Comparison of ENCODE assay signal across 14 cellular contexts in the genomic region with DNA sequence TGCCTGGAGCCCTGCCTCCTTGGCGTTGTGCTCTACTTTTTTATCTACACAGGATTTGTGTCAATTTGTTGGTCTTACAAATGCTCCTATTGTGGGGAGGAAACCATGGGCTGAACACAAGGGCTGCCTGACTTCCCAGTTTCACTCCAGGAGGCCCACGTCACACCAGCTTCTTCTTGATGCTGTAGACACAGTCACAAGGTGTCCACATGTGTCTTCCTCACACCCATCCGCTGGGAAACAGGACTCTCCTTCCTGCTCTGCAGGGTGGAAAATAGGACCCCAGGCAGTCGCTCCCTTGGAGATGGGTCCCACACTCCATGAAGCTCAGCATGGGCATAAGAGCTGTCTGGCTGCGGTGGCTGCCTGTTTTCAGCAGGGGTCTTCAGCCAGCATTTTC.
DNase-seq lines count a peak whose midpoint lies in the region; TF ChIP-seq lines count a peak whose summit lies in the region.
"Had no signal": no experiment of that assay in that cellular context is flagged by ENCODE, and none has a peak within 500 bp of the region (broad histone marks: within the 10 kb centered on the region; RNA-seq: fewer than 3 reads in every experiment).

No MANE protein-coding gene starts in this region.

- H3K36me3 ChIP-seq in GM23248 (ENCODE audit: low read depth) (no peaks in the 10 kb centered on the region), hepatocyte (replicated peaks; ENCODE audit: insufficient read depth, low read depth) (no peaks in the 10 kb centered on the region), skeletal muscle satellite cell (ENCODE audit: insufficient read depth, low read length) (no peaks in the 10 kb centered on the region), WERI-Rb-1 (no peaks in the 10 kb centered on the region)
- H3K36me3 ChIP-seq: BE2C, vagina had no signal

- no peak for TF ChIP-seq CTCF in hepatocyte (IDR thresholded peaks at IDR 0.05; ENCODE audit: poor library complexity)
- no peak for TF ChIP-seq CTCF in WERI-Rb-1 (IDR thresholded peaks at IDR 0.05; ENCODE audit: low read depth, low read length)

- peak overlapping the region; percentile 60 for H3K4me2 ChIP-seq in GM23248 (ENCODE audit: unreplicated experiment)
- peak overlapping the region; percentile 28 for H3K4me2 ChIP-seq in hepatocyte
- peak overlapping the region; percentile 65 for H3K4me2 ChIP-seq in skeletal muscle satellite cell (ENCODE audit: low read length)

- H3K27me3 ChIP-seq in GM23248 (replicated peaks; ENCODE audit: insufficient read depth) (no peaks in the 10 kb centered on the region), hepatocyte (no peaks in the 10 kb centered on the region), skeletal muscle satellite cell (ENCODE audit: control insufficient read depth, insufficient read depth, low read length) (no peaks in the 10 kb centered on the region), WERI-Rb-1 (ENCODE audit: insufficient read depth, low read depth, severe bottlenecking) (no peaks in the 10 kb centered on the region)
- H3K27me3 ChIP-seq: BE2C, vagina had no signal

- in situ Hi-C loops in GM23248 (cut with MboI) = no loop called here

- H3K4me3 ChIP-seq in GM23248 (peak overlapping the region; percentile 40; the same call in 1 of the 2 replicates), hepatocyte (no peak overlapping the region), skeletal muscle satellite cell (ENCODE audit: low read length) (peak overlapping the region; percentile 40), WERI-Rb-1 (ENCODE audit: low read depth, low read length) (no peak overlapping the region)

- DNase-seq in GM23248 = peak; percentile 38
- DNase-seq in caudate nucleus (lab: John Stamatoyannopoulos, UW) = peak in 1 of 61 donors; percentile 21
- no peak for DNase-seq in hepatocyte (ENCODE audit: low spot score)
- no peak for DNase-seq in COR-L47 (lab: John Stamatoyannopoulos, UW)
- DNase-seq in HuH-7 (ENCODE audit: low spot score) = no peak
- no peak for DNase-seq in WERI-Rb-1
- no peak for DNase-seq in NCI-H748 treated with DMSO at 0.1 percent for 48 hours (lab: John Stamatoyannopoulos, UW)
- DNase-seq: activated CD8-positive, alpha-beta T cell treated with anti-CD3 and anti-CD28 coated beads for 36 hours; BE2C; naive thymus-derived CD8-positive, alpha-beta T cell; NCI-H1417 treated with DMSO at 0.1 percent for 48 hours; T-helper 9 cell had no signal

- H3F3A ChIP-seq in GM23248 (ENCODE audit: insufficient read depth) = no peaks in the 10 kb centered on the region

- H3K27ac ChIP-seq in GM23248 (no peak overlapping the region), caudate nucleus (ENCODE audit: low read depth, low read length) (peak overlapping the region; percentile 67), hepatocyte (no peak overlapping the region), WERI-Rb-1 (no peak overlapping the region)
- H3K27ac ChIP-seq: vagina had no signal

- H3K79me2 ChIP-seq in GM23248 (ENCODE audit: insufficient read depth) (no peaks in the 10 kb centered on the region), hepatocyte (no peaks in the 10 kb centered on the region)

- H3K9me3 ChIP-seq in GM23248 (ENCODE audit: low read depth) (no peaks in the 10 kb centered on the region), hepatocyte (ENCODE audit: low read depth) (no peaks in the 10 kb centered on the region), skeletal muscle satellite cell (replicated peaks; ENCODE audit: low read length) (no peaks in the 10 kb centered on the region), WERI-Rb-1 (ENCODE audit: severe bottlenecking) (peaks cover 2% of the 10 kb centered on the region)
- H3K9me3 ChIP-seq: BE2C, vagina had no signal

- peak overlapping the region; percentile 64 for H3K9ac ChIP-seq in GM23248
- peak overlapping the region; percentile 35 for H3K9ac ChIP-seq in skeletal muscle satellite cell (ENCODE audit: low read depth, low read length)

- no peaks in the 10 kb centered on the region for H3K9me2 ChIP-seq in GM23248 (ENCODE audit: insufficient read depth)
- no peaks in the 10 kb centered on the region for H3K9me2 ChIP-seq in hepatocyte (replicated peaks; ENCODE audit: insufficient read depth)

- no peaks in the 10 kb centered on the region for H4K20me1 ChIP-seq in GM23248 (ENCODE audit: insufficient read depth)
- no peaks in the 10 kb centered on the region for H4K20me1 ChIP-seq in hepatocyte (ENCODE audit: insufficient read depth, poor library complexity, severe bottlenecking)

- 40 to 44% methylated on average over 5 of the region's 5 CpGs for WGBS in GM23248 (ENCODE audit: low coverage in 1 of 2, low lambda C conversion rate in 2 of 2, missing lambda C conversion rate in 2 of 2), 2 experiments
- 85% methylated on average over 5 of the region's 5 CpGs for WGBS in hepatocyte (ENCODE audit: low lambda C conversion rate, missing lambda C conversion rate)

- H2AFZ ChIP-seq in GM23248 = peak overlapping the region; percentile 77
- no peak overlapping the region for H2AFZ ChIP-seq in hepatocyte

- H3K4me1 ChIP-seq in GM23248 (ENCODE audit: insufficient read depth) (peaks cover 17% of the 10 kb centered on the region), hepatocyte (ENCODE audit: insufficient read depth) (no peaks in the 10 kb centered on the region), skeletal muscle satellite cell (ENCODE audit: control insufficient read depth, insufficient read depth, low read length) (peaks cover 20% of the 10 kb centered on the region)
- H3K4me1 ChIP-seq: BE2C had no signal

Comparison
In these comparisons a context has a peak if more than half of its experiments do, and no peak if none do; other contexts are left out.
1. H3K4me3 ChIP-seq: peak in GM23248 (single experiment) and skeletal muscle satellite cell (single experiment); none in hepatocyte (single experiment) and WERI-Rb-1 (single experiment).
2. Peak in every context shown above with its lines, with median percentiles within 50 percentile points of each other: H3K4me2 ChIP-seq.